ENCODE assay signal across 8 cellular contexts in the genomic region with DNA sequence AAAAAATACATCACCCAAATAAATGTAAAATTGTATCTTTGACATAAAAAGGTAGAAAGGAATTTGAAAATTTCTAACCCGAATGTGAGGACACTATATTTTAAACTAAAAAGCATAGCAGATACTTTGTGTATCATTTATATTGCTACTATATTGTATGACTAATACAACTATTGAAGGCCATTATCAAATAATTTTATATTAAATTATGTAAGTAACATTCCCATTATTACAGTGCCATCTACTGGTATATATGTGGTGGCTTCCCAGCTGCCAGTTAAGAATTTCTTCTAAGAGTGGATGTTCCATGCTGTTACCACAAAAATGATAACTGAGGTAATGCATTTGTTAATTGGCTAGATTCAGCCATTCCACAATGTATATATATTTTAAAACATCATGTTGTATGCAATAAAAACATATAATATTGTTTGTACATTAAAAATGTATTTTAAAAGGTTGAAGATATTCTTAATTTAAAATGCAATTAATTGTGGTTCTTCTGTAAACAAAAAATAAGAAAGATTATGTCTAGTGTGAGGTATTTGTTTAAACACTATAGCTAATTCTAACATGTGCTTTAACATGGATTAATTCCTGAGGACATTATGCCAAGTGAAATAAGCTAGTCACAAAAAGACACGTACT.
DNase-seq lines count a peak whose midpoint lies in the region; FAIRE-seq and TF ChIP-seq lines count a peak whose summit lies in the region.

No MANE protein-coding gene starts in this region.

- no peak overlapping the region for H3K27ac ChIP-seq in keratinocyte (ENCODE audit: control insufficient read depth, insufficient read depth, low read length)
- no peak overlapping the region for H3K27ac ChIP-seq in effector memory CD4-positive, alpha-beta T cell (ENCODE audit: insufficient read depth, low read length, poor library complexity, severe bottlenecking)

- H3K9ac ChIP-seq in keratinocyte (ENCODE audit: control insufficient read depth, extremely low read depth, insufficient read depth, low read length) = no peak overlapping the region

- no peaks in the 10 kb centered on the region for H3K79me2 ChIP-seq in keratinocyte (ENCODE audit: control insufficient read depth, insufficient read depth, low read length)

- H3K36me3 ChIP-seq in keratinocyte (ENCODE audit: control insufficient read depth in 2 of 2, extremely low read depth in 1 of 2, insufficient read depth in 2 of 2, low read length in 2 of 2) = no peaks in the 10 kb centered on the region
- H3K36me3 ChIP-seq in effector memory CD4-positive, alpha-beta T cell (ENCODE audit: control insufficient read depth, insufficient read depth, low read length) = no peaks in the 10 kb centered on the region

- TF ChIP-seq CTCF in keratinocyte (optimal IDR thresholded peaks at IDR 0.05 in 1 of 3, IDR thresholded peaks at IDR 0.05 in 1 of 3, conservative IDR thresholded peaks at IDR 0.05 in 1 of 3; ENCODE audit: extremely low read depth in 1 of 3, insufficient read depth in 2 of 3, low read length in 3 of 3) = peak in 2 of 3 experiments; percentile 26 to 38

- H3K4me3 ChIP-seq in keratinocyte (ENCODE audit: control insufficient read depth in 2 of 3, extremely low read depth in 1 of 3, insufficient read depth in 2 of 3, low read depth in 1 of 3, low read length in 3 of 3) = no peak overlapping the region
- no peak overlapping the region for H3K4me3 ChIP-seq in effector memory CD4-positive, alpha-beta T cell (ENCODE audit: insufficient read depth, low read depth, low read length, poor library complexity, severe bottlenecking)

- FAIRE-seq in keratinocyte (lab: Jason Lieb, UNC) = no peak

- H2AFZ ChIP-seq in keratinocyte (ENCODE audit: control insufficient read depth, low read length) = no peak overlapping the region

- H3K4me1 ChIP-seq in keratinocyte (ENCODE audit: control insufficient read depth, extremely low read depth, insufficient read depth, low read length) = peaks cover 14% of the 10 kb centered on the region
- H3K4me1 ChIP-seq in effector memory CD4-positive, alpha-beta T cell (ENCODE audit: control insufficient read depth, insufficient read depth, low read length, poor library complexity, severe bottlenecking) = no peaks in the 10 kb centered on the region

- peak; percentile 39 for DNase-seq in COR-L47 (lab: John Stamatoyannopoulos, UW)
- DNase-seq in LHCN-M2 (ENCODE audit: low read depth) = peak; percentile 61
- peak; percentile 62 for DNase-seq in amniotic epithelial cell (ENCODE audit: low read depth)
- DNase-seq in keratinocyte (ENCODE audit: low read depth, low spot score) = no peak
- DNase-seq in SK-N-DZ (ENCODE audit: low spot score) = no peak
- no peak for DNase-seq in NCI-H2107 treated with DMSO at 0.1 percent for 48 hours (lab: John Stamatoyannopoulos, UW; ENCODE audit: unreplicated experiment)
- no peak for DNase-seq in effector memory CD4-positive, alpha-beta T cell
- no peak for DNase-seq in NOMO-1 treated with DMSO at 0.1 percent for 48 hours (lab: John Stamatoyannopoulos, UW; ENCODE audit: unreplicated experiment)

- no peaks in the 10 kb centered on the region for H3K9me3 ChIP-seq in keratinocyte (ENCODE audit: control insufficient read depth, low read depth, low read length)
- no peaks in the 10 kb centered on the region for H3K9me3 ChIP-seq in effector memory CD4-positive, alpha-beta T cell (ENCODE audit: control insufficient read depth, low read length)

- no peaks in the 10 kb centered on the region for H3K27me3 ChIP-seq in keratinocyte (ENCODE audit: control insufficient read depth, extremely low read depth, insufficient read depth, low read length)
- no peaks in the 10 kb centered on the region for H3K27me3 ChIP-seq in effector memory CD4-positive, alpha-beta T cell (replicated peaks; ENCODE audit: control insufficient read depth, insufficient read depth, low read length, poor library complexity, severe bottlenecking)

- no peak overlapping the region for H3K4me2 ChIP-seq in keratinocyte (ENCODE audit: control insufficient read depth, extremely low read depth, insufficient read depth, low read depth, low read length)

- dilution Hi-C loops in keratinocyte (cut with MboI; ENCODE audit: extremely low pct_ligation_motif_present, low sequenced_read_pairs) = loop anchor here (25.0 kb wide), 1 partner anchor 541 kb away; a partner anchor contains a TSS

- no peaks in the 10 kb centered on the region for H3K9me1 ChIP-seq in keratinocyte (ENCODE audit: control insufficient read depth, extremely low read depth, insufficient read depth, low read length)

- no peaks in the 10 kb centered on the region for H4K20me1 ChIP-seq in keratinocyte (ENCODE audit: control insufficient read depth, extremely low read depth, insufficient read depth, low read length)

Comparison
In these comparisons a context has a peak if more than half of its experiments do, and no peak if none do; other contexts are left out.
1. DNase-seq: peak in COR-L47 (single experiment), LHCN-M2 (single experiment) and amniotic epithelial cell (single experiment); none in keratinocyte (single experiment), SK-N-DZ (single experiment), NCI-H2107 treated with DMSO at 0.1 percent for 48 hours (single experiment), effector memory CD4-positive, alpha-beta T cell (0 of 3) and NOMO-1 treated with DMSO at 0.1 percent for 48 hours (single experiment).